Comparison of ENCODE assay signal across 8 cellular contexts in the genomic region with DNA sequence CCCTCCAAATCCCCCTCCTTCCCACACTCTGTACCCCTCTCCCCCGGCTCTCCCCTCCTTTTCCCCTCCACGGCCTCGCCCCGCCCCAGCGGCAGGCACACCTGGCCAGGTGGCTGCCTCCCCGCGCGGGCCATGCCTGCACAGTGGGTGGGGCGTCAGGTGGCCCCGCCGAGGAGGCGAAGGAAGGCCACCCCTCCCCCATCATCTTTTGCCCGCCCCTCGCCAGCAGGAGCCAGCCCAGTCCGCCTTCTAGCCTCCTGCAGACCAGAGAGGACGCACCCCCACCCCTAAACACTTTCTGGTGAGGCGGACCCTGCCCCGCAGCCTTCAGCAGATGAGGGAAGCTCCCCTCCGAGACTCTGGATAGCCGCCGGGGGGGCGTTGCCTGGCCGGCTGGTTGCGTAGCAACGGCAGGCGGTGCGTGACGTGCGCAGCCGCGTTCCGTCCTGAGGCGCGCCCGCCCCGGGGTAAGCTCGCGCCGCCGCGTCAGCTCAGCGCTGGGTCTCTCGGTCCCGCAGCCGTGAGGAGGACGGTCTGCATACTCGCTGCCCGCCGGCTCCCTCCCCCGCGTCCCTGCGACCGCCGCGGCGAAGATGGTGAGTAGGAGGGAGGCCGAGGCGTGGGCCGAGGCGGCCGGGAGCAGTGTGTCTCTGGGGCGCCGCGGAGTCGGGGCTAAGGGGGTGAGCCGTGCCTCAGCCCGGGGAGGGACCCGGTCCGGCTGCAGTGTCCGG.
DNase-seq lines count a peak whose midpoint lies in the region; ATAC-seq lines count a peak whose summit lies in the region.

TSS of gene DSTN (plus strand) at position 460 of the 731 bp plus-strand sequence. CDS start at position 594, 134 bp downstream.

- DNase-seq in C1 segment of cervical spinal cord (lab: John Stamatoyannopoulos, UW), result peak; percentile 27 to 92 (median 82)
- DNase-seq in NCI-H526 treated with DMSO at 0.1 percent for 48 hours (lab: John Stamatoyannopoulos, UW), result peak; percentile 87
- peak; percentile 85 for DNase-seq in activated CD4-positive, alpha-beta T cell treated with anti-CD3 and anti-CD28 coated beads, Interleukin-2, amount 50 U/mL, for 1 hour
- peak; percentile 64 for DNase-seq in cortex of kidney (lab: John Stamatoyannopoulos, UW)
- peak; percentile 98 for DNase-seq in left kidney (ENCODE audit: low read depth, low spot score)
- peak; percentile 87 to 89 for DNase-seq in stimulated activated CD4-positive, alpha-beta T cell treated with anti-CD3 and anti-CD28 coated beads, Interleukin-2, amount 100 ng/mL, for 24 hours

- peak; percentile 96 for ATAC-seq in GM19324 (IDR thresholded peaks at IDR 0.05; ENCODE audit: low FRiP score, unreplicated experiment)
- peak; percentile 86 for ATAC-seq in HG03460 (IDR thresholded peaks at IDR 0.05; ENCODE audit: unreplicated experiment)

Comparison
In these comparisons a context has a peak if more than half of its experiments do, and no peak if none do; other contexts are left out.
1. Peak in every context shown above with its lines: DNase-seq and ATAC-seq.